12 cellular contexts compared by ENCODE assay signal in the genomic region with DNA sequence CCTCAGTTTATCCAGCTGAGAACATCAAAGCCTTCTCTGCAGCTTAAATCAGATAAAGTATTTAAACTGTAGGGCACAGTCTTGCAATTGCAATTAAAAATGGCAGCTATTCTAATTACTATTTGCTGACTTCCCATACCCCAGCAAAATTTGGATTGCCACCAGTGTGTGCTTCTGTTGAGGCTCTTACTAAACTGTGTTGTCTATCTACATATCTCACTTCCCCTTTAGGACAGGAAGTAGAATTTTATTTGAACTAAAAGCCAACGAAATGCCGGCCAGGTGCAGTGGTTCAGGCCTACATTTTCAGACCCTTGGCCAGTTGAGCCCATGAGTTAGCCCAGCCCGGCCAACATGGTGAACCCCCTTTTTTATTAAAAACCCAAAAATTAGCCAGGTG. TPM values are rescaled to one million over a fixed set of nuclear protein-coding genes. Genes with fewer than 3 reads are reported as not detected.
DNase-seq lines count a peak whose midpoint lies in the region; ATAC-seq and TF ChIP-seq lines count a peak whose summit lies in the region.
"Had no signal": no experiment of that assay in that cellular context is flagged by ENCODE, and none has a peak within 500 bp of the region (broad histone marks: within the 10 kb centered on the region; RNA-seq: fewer than 3 reads in every experiment).

No MANE protein-coding gene starts in this region.

- 57 to 76% methylated on average over 3 of the region's 3 CpGs for WGBS in sigmoid colon, 2 donors
- 53 to 62% methylated on average over 3 of the region's 3 CpGs for WGBS in GM23248 (ENCODE audit: low coverage in 1 of 2, low lambda C conversion rate in 2 of 2, missing lambda C conversion rate in 2 of 2), 2 experiments
- 30 to 49% (median 44%) methylated on average over 3 of the region's 3 CpGs for WGBS in spleen, 5 donors

- peak; percentile 86 for ATAC-seq in GM19328 (IDR thresholded peaks at IDR 0.05; ENCODE audit: unreplicated experiment)
- ATAC-seq in HG02870 (IDR thresholded peaks at IDR 0.05; ENCODE audit: unreplicated experiment): peak; percentile 95

- in situ Hi-C loops in GM23248 (cut with MboI): no loop called here

- TF ChIP-seq POLR2A in sigmoid colon (IDR thresholded peaks at IDR 0.05): no peak
- TF ChIP-seq POLR2A in spleen (IDR thresholded peaks at IDR 0.05): no peak

- H3K36me3 ChIP-seq in DOHH2 (ENCODE audit: control insufficient read depth, low read length) (peaks cover 6% of the 10 kb centered on the region), sigmoid colon (no peaks in the 10 kb centered on the region), GM23248 (ENCODE audit: low read depth) (no peaks in the 10 kb centered on the region), spleen (no peaks in the 10 kb centered on the region)

- H3K4me3 Mint-ChIP-seq in IgD-negative memory B cell: peak overlapping the region in 3 of 4 donors; percentile 44 to 70 (median 67)

- H3K9me3 Mint-ChIP-seq in IgD-negative memory B cell: peaks cover 0 to 7% (median 3%) of the 10 kb centered on the region in 3 donors

- H3K4me1 ChIP-seq in DOHH2 (ENCODE audit: control insufficient read depth, low read length) (peaks cover 11% of the 10 kb centered on the region), sigmoid colon (no peaks in the 10 kb centered on the region), GM23248 (ENCODE audit: insufficient read depth) (no peaks in the 10 kb centered on the region), spleen (peaks cover 0 to 5% (median 0%) of the 10 kb centered on the region in 6 donors)

- H3K9ac ChIP-seq in GM23248: no peak overlapping the region

- H2AFZ ChIP-seq in GM23248: no peak overlapping the region

- H3K27ac Mint-ChIP-seq in IgD-negative memory B cell: peak overlapping the region in 1 of 3 donors; percentile 16

- 0 out of 2 replicates have a peak, but pooled peaks cover under 1% of the 10 kb centered on the region for H3K27me3 ChIP-seq in DOHH2 (ENCODE audit: control insufficient read depth, low read length)
- H3K27me3 ChIP-seq in sigmoid colon: no peaks in the 10 kb centered on the region
- H3K27me3 ChIP-seq in GM23248 (replicated peaks; ENCODE audit: insufficient read depth): peaks cover 3% of the 10 kb centered on the region; the same call in 1 of the 2 replicates
- H3K27me3 ChIP-seq in spleen (replicated peaks in 1 of 7): no peaks in the 10 kb centered on the region

- H3K9me2 ChIP-seq in DOHH2 (replicated peaks; ENCODE audit: control insufficient read depth, low read length) (no peaks in the 10 kb centered on the region), GM23248 (ENCODE audit: insufficient read depth) (no peaks in the 10 kb centered on the region)

- no peaks in the 10 kb centered on the region for H3F3A ChIP-seq in DOHH2 (ENCODE audit: control insufficient read depth, insufficient read depth)
- no peaks in the 10 kb centered on the region for H3F3A ChIP-seq in GM23248 (ENCODE audit: insufficient read depth)

- no peak for TF ChIP-seq EP300 in sigmoid colon (IDR thresholded peaks at IDR 0.05)

- TF ChIP-seq CTCF in DOHH2 (IDR thresholded peaks at IDR 0.05; ENCODE audit: low read depth, low read length, poor library complexity, severe bottlenecking) (no peak), sigmoid colon (IDR thresholded peaks at IDR 0.05) (no peak), spleen (IDR thresholded peaks at IDR 0.05 in 8 of 11, conservative IDR thresholded peaks at IDR 0.05 in 3 of 11) (no peak)

- intact Hi-C loops in sigmoid colon (cut with DNase I): no loop called here
- intact Hi-C loops in spleen (cut with DNase I; ENCODE audit: low total_unique reads): no loop called here

- H3K27me3 Mint-ChIP-seq in IgD-negative memory B cell: no peaks in the 10 kb centered on the region

- H3K9me3 ChIP-seq in DOHH2 (ENCODE audit: control insufficient read depth, insufficient read depth, low read length) (no peaks in the 10 kb centered on the region), sigmoid colon (no peaks in the 10 kb centered on the region), GM23248 (ENCODE audit: low read depth) (no peaks in the 10 kb centered on the region), spleen (no peaks in the 10 kb centered on the region)

- peak overlapping the region; percentile 39 for H3K27ac ChIP-seq in DOHH2 (ENCODE audit: low read depth, low read length)
- H3K27ac ChIP-seq in sigmoid colon: no peak overlapping the region
- no peak overlapping the region for H3K27ac ChIP-seq in GM23248
- H3K27ac ChIP-seq in spleen: peak overlapping the region in 3 of 8 donors; percentile 58 to 68 (median 59)

- H3K4me1 Mint-ChIP-seq in IgD-negative memory B cell: peaks cover 11 to 13% (median 12%) of the 10 kb centered on the region in 3 donors

- H3K4me2 ChIP-seq in DOHH2 (ENCODE audit: low read length) (peak overlapping the region; percentile 38), GM23248 (ENCODE audit: unreplicated experiment) (no peak overlapping the region)

- DNase-seq in sigmoid colon: no peak
- DNase-seq in stimulated activated naive CD4-positive, alpha-beta T cell treated with Interleukin-2 at 50 U/mL for 16 hours (lab: John Stamatoyannopoulos, UW): no peak
- DNase-seq in GM23248: no peak
- DNase-seq in spleen: no peak
- DNase-seq: activated CD8-positive, alpha-beta memory T cell treated with anti-CD3 and anti-CD28 coated beads, Interleukin-2, amount 50 U/mL, for 4 hours had no signal

- peaks cover 5% of the 10 kb centered on the region for H3K36me3 Mint-ChIP-seq in IgD-negative memory B cell

- no peaks in the 10 kb centered on the region for H3K79me2 ChIP-seq in DOHH2 (ENCODE audit: control insufficient read depth, low read length)
- no peaks in the 10 kb centered on the region for H3K79me2 ChIP-seq in GM23248 (ENCODE audit: insufficient read depth)

- no peaks in the 10 kb centered on the region for H4K20me1 ChIP-seq in DOHH2 (ENCODE audit: control insufficient read depth, insufficient read depth, low read depth, low read length)
- H4K20me1 ChIP-seq in GM23248 (ENCODE audit: insufficient read depth): no peaks in the 10 kb centered on the region

- H3K4me3 ChIP-seq in DOHH2 (ENCODE audit: low read length) (peak overlapping the region; percentile 23), sigmoid colon (no peak overlapping the region), GM23248 (no peak overlapping the region), spleen (no peak overlapping the region)

RNA-seq across cellular contexts. Expression of a gene that starts 7.1 kb away (rescaled TPM):
- polyA plus RNA-seq in IgD-negative memory B cell (not detected), sigmoid colon (under 1 TPM in 1 of 3 donors, not detected in 2; 0.93 TPM), GM23248 (2016; fragmentation: Nextera tagmentation; extraction: Ambion mirVana) (not detected in 2 replicates), spleen (under 1 TPM in 1 of 3 donors, not detected in 2; 0.22 TPM)
- total RNA-seq in sigmoid colon (not detected), spleen (not detected)
- total RNA-seq in GM23248 (2014; rRNA removed; shearing (Covaris generic)): not detected in 2 replicates
- total RNA-seq: M059J had no signal

RNA-seq across cellular contexts. Expression of a gene that starts 19.0 kb away (rescaled TPM):
- polyA plus RNA-seq in IgD-negative memory B cell (0.35 TPM), sigmoid colon (10 to 100 TPM in 1 of 3 donors, 1 to 10 TPM in 1, not detected in 1; 7.8 to 69.2 TPM), GM23248 (2016; fragmentation: Nextera tagmentation; extraction: Ambion mirVana) (not detected in 2 replicates), spleen (10 to 100 TPM in 1 of 3 donors, under 1 TPM in 2; 0.19 to 13.1 (median 0.50) TPM)
- total RNA-seq in sigmoid colon (10 to 100 TPM in 1 of 4 donors, under 1 TPM in 1, not detected in 2; 0.41 to 10.3 TPM), spleen (1 to 10 TPM in 1 of 7 donors, under 1 TPM in 1, not detected in 5; 0.49 to 3.2 TPM)
- not detected in 2 replicates for total RNA-seq in GM23248 (2014; rRNA removed; shearing (Covaris generic))

RNA-seq across cellular contexts. Expression of a gene that starts 36.6 kb away (rescaled TPM):
- polyA plus RNA-seq in IgD-negative memory B cell (not detected), sigmoid colon (100 to 1,000 TPM in 1 of 3 donors, 10 to 100 TPM in 1, 1 to 10 TPM in 1; 5.5 to 250 (median 11.4) TPM), GM23248 (2016; fragmentation: Nextera tagmentation; extraction: Ambion mirVana) (not detected in 2 replicates), spleen (10 to 100 TPM in 2 of 3 donors, 1 to 10 TPM in 1; 5.4 to 84.3 (median 69.3) TPM)
- total RNA-seq in sigmoid colon (10 to 100 TPM in 1 of 4 donors, 1 to 10 TPM in 2, not detected in 1; 1.6 to 68.8 (median 1.9) TPM), spleen (1 to 10 TPM in 5 of 7 donors, not detected in 2; 1.0 to 5.6 (median 2.7) TPM)
- not detected in 2 replicates for total RNA-seq in GM23248 (2014; rRNA removed; shearing (Covaris generic))

RNA-seq across cellular contexts. Expression of a gene that starts 56.9 kb away (rescaled TPM):
- polyA plus RNA-seq in IgD-negative memory B cell (not detected), sigmoid colon (not detected), GM23248 (2016; fragmentation: Nextera tagmentation; extraction: Ambion mirVana) (not detected in 2 replicates), spleen (not detected)
- total RNA-seq in sigmoid colon (not detected), spleen (not detected)
- total RNA-seq in GM23248 (2014; rRNA removed; shearing (Covaris generic)): not detected in 2 replicates
- total RNA-seq: liver, M059J, renal cortical epithelial cell had no signal
- polyA plus RNA-seq: liver had no signal
